Comparison of ENCODE assay signal across 11 cellular contexts in the genomic region with DNA sequence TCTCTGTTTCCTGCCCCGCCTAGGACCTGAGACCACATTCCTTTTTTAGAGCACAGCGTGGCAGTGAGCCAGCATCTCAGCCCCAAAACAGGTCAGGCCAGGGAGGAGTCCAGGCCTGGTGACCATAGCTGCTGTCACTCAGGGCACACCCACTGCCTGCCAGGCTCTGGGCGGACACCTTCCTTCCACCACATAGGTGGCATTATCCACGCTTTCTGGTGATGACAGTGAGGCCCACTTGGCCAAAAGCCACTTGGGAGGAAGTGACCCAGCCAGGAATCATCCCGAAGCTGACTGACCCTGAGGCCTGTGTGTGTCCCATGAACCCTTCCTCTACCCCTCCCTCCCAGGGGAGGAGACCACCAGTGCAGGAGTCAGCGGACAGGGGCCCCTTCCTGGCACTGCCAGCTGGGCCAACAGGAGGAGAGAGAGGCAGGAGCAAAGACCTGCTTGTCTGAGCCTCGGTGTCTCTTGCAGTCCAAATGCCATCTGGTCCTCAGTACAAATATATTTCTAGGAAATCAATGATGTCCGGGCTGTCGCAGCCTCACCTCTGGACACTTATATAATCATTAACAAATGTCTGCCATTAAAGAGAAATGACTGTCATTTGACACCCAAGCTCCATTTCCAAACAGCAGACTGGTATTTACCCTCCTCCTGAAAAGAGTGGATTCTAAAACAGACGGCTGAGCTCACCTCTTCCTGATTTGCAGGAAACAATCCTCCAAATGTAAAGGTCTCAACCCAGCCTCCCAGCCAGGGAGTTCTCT.
DNase-seq lines count a peak whose midpoint lies in the region; ATAC-seq, FAIRE-seq and TF ChIP-seq lines count a peak whose summit lies in the region.
"Had no signal": no experiment of that assay in that cellular context is flagged by ENCODE, and none has a peak within 500 bp of the region (broad histone marks: within the 10 kb centered on the region; RNA-seq: fewer than 3 reads in every experiment).

No MANE protein-coding gene starts in this region.

- H4K20me1 ChIP-seq in HepG2 (ENCODE audit: insufficient read depth, low read length): no peaks in the 10 kb centered on the region

- TF ChIP-seq CTCF in HepG2 (CRISPR knock-in tag; IDR thresholded peaks at IDR 0.05) (no peak), nephron progenitor cell (IDR thresholded peaks at IDR 0.05) (no peak)

- peak overlapping the region; percentile 82 for H3K4me2 ChIP-seq in HepG2 (ENCODE audit: low read depth, low read length)

- H3K27me3 ChIP-seq in HepG2 (ENCODE audit: control insufficient read depth in 1 of 2, insufficient read depth in 2 of 2, low read length in 2 of 2): peaks cover 0 to 11% of the 10 kb centered on the region in 2 experiments; a peak in 3 of 5 replicates

- H3K9ac ChIP-seq in HepG2 (ENCODE audit: insufficient read depth, low read depth, low read length): no peak overlapping the region

- no TSS peak for BruUV-seq in HepG2 (replicated peaks; lab: Mats Ljungman, UMichigan)

- peak overlapping the region; percentile 17 to 68 (median 38); a peak in 5 of 6 replicates for H3K4me3 ChIP-seq in HepG2 (replicated peaks in 1 of 3; ENCODE audit: insufficient read depth in 1 of 3, low read depth in 2 of 3, low read length in 3 of 3)

- no peak for TF ChIP-seq POLR2A in HepG2 (IDR thresholded peaks at IDR 0.05; ENCODE audit: insufficient read depth in 1 of 2, low read depth in 2 of 2, low read length in 2 of 2)

- H3K4me3 Mint-ChIP-seq in nephron progenitor cell: no peak overlapping the region
- H3K4me3 Mint-ChIP-seq: memory B cell had no signal

- ATAC-seq in HepG2 (peak; percentile 87), GM18868 (IDR thresholded peaks at IDR 0.05; ENCODE audit: unreplicated experiment) (no peak)

- POLR2A ChIA-PET in HepG2 (lab: Yijun Ruan, JAX): interaction anchor here (1.0 to 1.4 kb wide), 2 partner anchors 51 to 63 kb away, joined by 3 read pairs; a partner anchor contains a TSS

- in situ Hi-C loops in Caki2 (cut with HindIII; ENCODE audit: low pct_unique_long_range_greater_than_20kb, low sequenced_read_pairs) (no loop called here), HepG2 (cut with HindIII; ENCODE audit: extremely low pct_ligation_motif_present, low pct_unique_long_range_greater_than_20kb) (no loop called here)

- no peaks in the 10 kb centered on the region for H3K36me3 Mint-ChIP-seq in nephron progenitor cell (ENCODE audit: low read depth)
- H3K36me3 Mint-ChIP-seq: memory B cell had no signal

- CTCF ChIA-PET in HepG2 (lab: Yijun Ruan, JAX; ENCODE audit: low intra/inter-chr PET ratio, low total read pairs): no interaction called here

- H3K9me3 Mint-ChIP-seq in nephron progenitor cell: peaks cover 4% of the 10 kb centered on the region
- H3K9me3 Mint-ChIP-seq: memory B cell had no signal

- no peak overlapping the region for H3K27ac Mint-ChIP-seq in nephron progenitor cell
- H3K27ac Mint-ChIP-seq: memory B cell had no signal

- no peak overlapping the region for H2AFZ ChIP-seq in HepG2 (ENCODE audit: low read length)

- H3K4me1 Mint-ChIP-seq in nephron progenitor cell: peaks cover 14% of the 10 kb centered on the region
- H3K4me1 Mint-ChIP-seq: memory B cell had no signal

- 0% methylated on average over 4 of the region's 10 CpGs for WGBS in HepG2 (ENCODE audit: low lambda C conversion rate)

- peak; percentile 68 for FAIRE-seq in HepG2 (lab: Jason Lieb, UNC)

- no peak for TF ChIP-seq RAD21 in HepG2 (CRISPR knock-in tag; IDR thresholded peaks at IDR 0.05)

- no peaks in the 10 kb centered on the region for H3K27me3 Mint-ChIP-seq in nephron progenitor cell (ENCODE audit: low read depth, poor library complexity)

- H3K79me2 ChIP-seq in HepG2 (ENCODE audit: insufficient read depth, low read length): no peaks in the 10 kb centered on the region

- DNase-seq in Caki2 (ENCODE audit: low read depth) (peak; percentile 82), NCI-H2029 treated with DMSO at 0.1 percent for 48 hours (lab: John Stamatoyannopoulos, UW) (peak; percentile 1), cerebellum (ENCODE audit: low spot score) (peak; percentile 95), HepG2 (ENCODE audit: low spot score) (peak; percentile 79), MV-4-11 (lab: John Stamatoyannopoulos, UW) (no peak), NCI-H524 treated with DMSO at 0.1 percent for 48 hours (lab: John Stamatoyannopoulos, UW) (no peak), nephron progenitor cell (no peak)
- DNase-seq: activated naive CD4-positive, alpha-beta T cell; H7 had no signal

- TF ChIP-seq EP300 in HepG2 (IDR thresholded peaks at IDR 0.05; ENCODE audit: low read depth in 2 of 2, low read length in 2 of 2): no peak
- no peak for TF ChIP-seq EP300 in HepG2 (CRISPR knock-in tag; IDR thresholded peaks at IDR 0.05; ENCODE audit: borderline replicate concordance)

- peaks cover 30% of the 10 kb centered on the region for H3K4me1 ChIP-seq in HepG2 (ENCODE audit: insufficient read depth, low read length)

- H3K9me3 ChIP-seq in HepG2 (ENCODE audit: low read length): no peaks in the 10 kb centered on the region

- no peaks in the 10 kb centered on the region for H3K36me3 ChIP-seq in HepG2 (replicated peaks in 1 of 2; ENCODE audit: control insufficient read depth in 1 of 2, insufficient read depth in 2 of 2, low read length in 2 of 2)

- intact Hi-C loops in HepG2 (cut with micrococcal nuclease; ENCODE audit: unreplicated experiment): loop anchor here (5.0 kb wide), 1 partner anchor 53 kb away; no protein-coding TSS in a partner anchor

- H3K27ac ChIP-seq in HepG2 (ENCODE audit: extremely low read length, insufficient read depth, low read length): no peak overlapping the region

TF ChIP-seq in HepG2, 621 proteins besides CTCF, POLR2A, EP300 and RAD21 (continues in another document):
- TF ChIP-seq MEIS1 (CRISPR knock-in tag; IDR thresholded peaks at IDR 0.05; ENCODE audit: borderline replicate concordance) (peak; percentile 82), SIX4 (CRISPR knock-in tag; IDR thresholded peaks at IDR 0.05) (peak; percentile 97), ARID2 (CRISPR knock-in tag; IDR thresholded peaks at IDR 0.05; ENCODE audit: borderline replicate concordance) (no peak), SSRP1 (CRISPR knock-in tag; IDR thresholded peaks at IDR 0.05) (no peak), ELF1 (CRISPR knock-in tag; IDR thresholded peaks at IDR 0.05) (0 out of 2 replicates have a peak, but pooled peaks have one; percentile 3), FOXA1 (IDR thresholded peaks at IDR 0.05) (no peak), FOXA1 (CRISPR knock-in tag; IDR thresholded peaks at IDR 0.05) (peak; percentile 70)
- TF ChIP-seq, protein P1, sequence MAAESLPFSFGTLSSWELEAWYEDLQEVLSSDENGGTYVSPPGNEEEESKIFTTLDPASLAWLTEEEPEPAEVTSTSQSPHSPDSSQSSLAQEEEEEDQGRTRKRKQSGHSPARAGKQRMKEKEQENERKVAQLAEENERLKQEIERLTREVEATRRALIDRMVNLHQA (CRISPR knock-in tag; IDR thresholded peaks at IDR 0.05): no peak
- TF ChIP-seq, protein P2, sequence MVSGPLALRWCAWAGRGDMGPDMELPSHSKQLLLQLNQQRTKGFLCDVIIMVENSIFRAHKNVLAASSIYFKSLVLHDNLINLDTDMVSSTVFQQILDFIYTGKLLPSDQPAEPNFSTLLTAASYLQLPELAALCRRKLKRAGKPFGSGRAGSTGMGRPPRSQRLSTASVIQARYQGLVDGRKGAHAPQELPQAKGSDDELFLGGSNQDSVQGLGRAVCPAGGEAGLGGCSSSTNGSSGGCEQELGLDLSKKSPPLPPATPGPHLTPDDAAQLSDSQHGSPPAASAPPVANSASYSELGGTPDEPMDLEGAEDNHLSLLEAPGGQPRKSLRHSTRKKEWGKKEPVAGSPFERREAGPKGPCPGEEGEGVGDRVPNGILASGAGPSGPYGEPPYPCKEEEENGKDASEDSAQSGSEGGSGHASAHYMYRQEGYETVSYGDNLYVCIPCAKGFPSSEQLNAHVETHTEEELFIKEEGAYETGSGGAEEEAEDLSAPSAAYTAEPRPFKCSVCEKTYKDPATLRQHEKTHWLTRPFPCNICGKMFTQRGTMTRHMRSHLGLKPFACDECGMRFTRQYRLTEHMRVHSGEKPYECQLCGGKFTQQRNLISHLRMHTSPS (CRISPR knock-in tag; IDR thresholded peaks at IDR 0.05; ENCODE audit: low read depth): peak; percentile 95
- TF ChIP-seq, protein P3, sequence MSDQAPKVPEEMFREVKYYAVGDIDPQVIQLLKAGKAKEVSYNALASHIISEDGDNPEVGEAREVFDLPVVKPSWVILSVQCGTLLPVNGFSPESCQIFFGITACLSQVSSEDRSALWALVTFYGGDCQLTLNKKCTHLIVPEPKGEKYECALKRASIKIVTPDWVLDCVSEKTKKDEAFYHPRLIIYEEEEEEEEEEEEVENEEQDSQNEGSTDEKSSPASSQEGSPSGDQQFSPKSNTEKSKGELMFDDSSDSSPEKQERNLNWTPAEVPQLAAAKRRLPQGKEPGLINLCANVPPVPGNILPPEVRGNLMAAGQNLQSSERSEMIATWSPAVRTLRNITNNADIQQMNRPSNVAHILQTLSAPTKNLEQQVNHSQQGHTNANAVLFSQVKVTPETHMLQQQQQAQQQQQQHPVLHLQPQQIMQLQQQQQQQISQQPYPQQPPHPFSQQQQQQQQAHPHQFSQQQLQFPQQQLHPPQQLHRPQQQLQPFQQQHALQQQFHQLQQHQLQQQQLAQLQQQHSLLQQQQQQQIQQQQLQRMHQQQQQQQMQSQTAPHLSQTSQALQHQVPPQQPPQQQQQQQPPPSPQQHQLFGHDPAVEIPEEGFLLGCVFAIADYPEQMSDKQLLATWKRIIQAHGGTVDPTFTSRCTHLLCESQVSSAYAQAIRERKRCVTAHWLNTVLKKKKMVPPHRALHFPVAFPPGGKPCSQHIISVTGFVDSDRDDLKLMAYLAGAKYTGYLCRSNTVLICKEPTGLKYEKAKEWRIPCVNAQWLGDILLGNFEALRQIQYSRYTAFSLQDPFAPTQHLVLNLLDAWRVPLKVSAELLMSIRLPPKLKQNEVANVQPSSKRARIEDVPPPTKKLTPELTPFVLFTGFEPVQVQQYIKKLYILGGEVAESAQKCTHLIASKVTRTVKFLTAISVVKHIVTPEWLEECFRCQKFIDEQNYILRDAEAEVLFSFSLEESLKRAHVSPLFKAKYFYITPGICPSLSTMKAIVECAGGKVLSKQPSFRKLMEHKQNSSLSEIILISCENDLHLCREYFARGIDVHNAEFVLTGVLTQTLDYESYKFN (CRISPR knock-in tag; conservative IDR thresholded peaks at IDR 0.05): peak; percentile 79

Comparison
In these comparisons a context has a peak if more than half of its experiments do, and no peak if none do; other contexts are left out.
1. DNase-seq: peak in Caki2 (single experiment), NCI-H2029 treated with DMSO at 0.1 percent for 48 hours (single experiment), cerebellum (single experiment) and HepG2 (single experiment); none in MV-4-11 (single experiment), NCI-H524 treated with DMSO at 0.1 percent for 48 hours (single experiment) and nephron progenitor cell (single experiment).